Comparison of ENCODE assay signal across 2 cellular contexts in the genomic region with DNA sequence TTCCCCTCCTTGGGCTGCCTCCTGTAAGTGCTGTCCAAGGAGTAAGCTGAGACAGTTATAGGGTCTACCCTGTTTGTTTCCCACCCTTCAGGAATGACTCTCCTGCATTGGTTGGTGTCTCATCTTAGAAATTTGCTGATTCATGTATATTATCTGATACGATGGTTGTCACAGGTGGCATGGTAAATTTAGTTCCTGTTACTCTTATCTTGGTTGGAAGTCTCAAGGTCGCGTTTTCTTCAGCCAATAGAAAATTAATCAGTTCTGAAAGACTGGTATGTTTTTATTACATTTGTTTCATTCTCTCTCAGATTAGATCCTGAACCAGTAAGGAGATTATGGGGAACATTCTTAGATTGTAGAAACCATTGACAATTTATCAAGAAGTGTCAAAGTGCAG.
TF ChIP-seq lines count a peak whose summit lies in the region.

No MANE protein-coding gene starts in this region.

TF ChIP-seq in HepG2, 621 proteins besides CTCF, POLR2A, EP300 and RAD21 (continues in another document):
- TF ChIP-seq SAFB2 (CRISPR knock-in tag; IDR thresholded peaks at IDR 0.05; ENCODE audit: borderline replicate concordance, low read depth) (no peak), ZNF326 (CRISPR knock-in tag; IDR thresholded peaks at IDR 0.05; ENCODE audit: borderline replicate concordance) (no peak), NFE2L2 (IDR thresholded peaks at IDR 0.05; ENCODE audit: low read length) (peak; percentile 37; the same call in 1 of the 2 replicates), MEIS2 (CRISPR knock-in tag; IDR thresholded peaks at IDR 0.05) (no peak), MAFF (IDR thresholded peaks at IDR 0.05; ENCODE audit: low read depth, low read length) (peak; percentile 88), MAFK (conservative IDR thresholded peaks at IDR 0.05 in 1 of 2, IDR thresholded peaks at IDR 0.05 in 1 of 2; ENCODE audit: low read length in 2 of 2) (peak; percentile 92)
- TF ChIP-seq, protein P1, sequence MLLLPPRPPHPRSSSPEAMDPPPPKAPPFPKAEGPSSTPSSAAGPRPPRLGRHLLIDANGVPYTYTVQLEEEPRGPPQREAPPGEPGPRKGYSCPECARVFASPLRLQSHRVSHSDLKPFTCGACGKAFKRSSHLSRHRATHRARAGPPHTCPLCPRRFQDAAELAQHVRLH (CRISPR knock-in tag; IDR thresholded peaks at IDR 0.05; ENCODE audit: borderline replicate concordance, low read depth) = no peak
- TF ChIP-seq, protein P2, sequence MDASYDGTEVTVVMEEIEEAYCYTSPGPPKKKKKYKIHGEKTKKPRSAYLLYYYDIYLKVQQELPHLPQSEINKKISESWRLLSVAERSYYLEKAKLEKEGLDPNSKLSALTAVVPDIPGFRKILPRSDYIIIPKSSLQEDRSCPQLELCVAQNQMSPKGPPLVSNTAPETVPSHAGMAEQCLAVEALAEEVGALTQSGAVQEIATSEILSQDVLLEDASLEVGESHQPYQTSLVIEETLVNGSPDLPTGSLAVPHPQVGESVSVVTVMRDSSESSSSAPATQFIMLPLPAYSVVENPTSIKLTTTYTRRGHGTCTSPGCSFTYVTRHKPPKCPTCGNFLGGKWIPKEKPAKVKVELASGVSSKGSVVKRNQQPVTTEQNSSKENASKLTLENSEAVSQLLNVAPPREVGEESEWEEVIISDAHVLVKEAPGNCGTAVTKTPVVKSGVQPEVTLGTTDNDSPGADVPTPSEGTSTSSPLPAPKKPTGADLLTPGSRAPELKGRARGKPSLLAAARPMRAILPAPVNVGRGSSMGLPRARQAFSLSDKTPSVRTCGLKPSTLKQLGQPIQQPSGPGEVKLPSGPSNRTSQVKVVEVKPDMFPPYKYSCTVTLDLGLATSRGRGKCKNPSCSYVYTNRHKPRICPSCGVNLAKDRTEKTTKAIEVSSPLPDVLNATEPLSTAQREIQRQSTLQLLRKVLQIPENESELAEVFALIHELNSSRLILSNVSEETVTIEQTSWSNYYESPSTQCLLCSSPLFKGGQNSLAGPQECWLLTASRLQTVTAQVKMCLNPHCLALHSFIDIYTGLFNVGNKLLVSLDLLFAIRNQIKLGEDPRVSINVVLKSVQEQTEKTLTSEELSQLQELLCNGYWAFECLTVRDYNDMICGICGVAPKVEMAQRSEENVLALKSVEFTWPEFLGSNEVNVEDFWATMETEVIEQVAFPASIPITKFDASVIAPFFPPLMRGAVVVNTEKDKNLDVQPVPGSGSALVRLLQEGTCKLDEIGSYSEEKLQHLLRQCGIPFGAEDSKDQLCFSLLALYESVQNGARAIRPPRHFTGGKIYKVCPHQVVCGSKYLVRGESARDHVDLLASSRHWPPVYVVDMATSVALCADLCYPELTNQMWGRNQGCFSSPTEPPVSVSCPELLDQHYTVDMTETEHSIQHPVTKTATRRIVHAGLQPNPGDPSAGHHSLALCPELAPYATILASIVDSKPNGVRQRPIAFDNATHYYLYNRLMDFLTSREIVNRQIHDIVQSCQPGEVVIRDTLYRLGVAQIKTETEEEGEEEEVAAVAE (CRISPR knock-in tag; IDR thresholded peaks at IDR 0.05; ENCODE audit: borderline replicate concordance) = no peak
- TF ChIP-seq, protein P3, sequence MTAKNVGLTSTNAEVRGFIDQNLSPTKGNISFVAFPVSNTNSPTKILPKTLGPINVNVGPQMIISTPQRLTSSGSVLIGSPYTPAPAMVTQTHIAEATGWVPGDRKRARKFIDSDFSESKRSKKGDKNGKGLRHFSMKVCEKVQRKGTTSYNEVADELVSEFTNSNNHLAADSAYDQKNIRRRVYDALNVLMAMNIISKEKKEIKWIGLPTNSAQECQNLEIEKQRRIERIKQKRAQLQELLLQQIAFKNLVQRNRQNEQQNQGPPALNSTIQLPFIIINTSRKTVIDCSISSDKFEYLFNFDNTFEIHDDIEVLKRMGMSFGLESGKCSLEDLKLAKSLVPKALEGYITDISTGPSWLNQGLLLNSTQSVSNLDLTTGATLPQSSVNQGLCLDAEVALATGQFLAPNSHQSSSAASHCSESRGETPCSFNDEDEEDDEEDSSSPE (CRISPR knock-in tag; IDR thresholded peaks at IDR 0.05) = no peak

TF ChIP-seq in WTC11, 78 proteins besides CTCF, POLR2A, EP300 and RAD21:
- TF ChIP-seq, protein P4, sequence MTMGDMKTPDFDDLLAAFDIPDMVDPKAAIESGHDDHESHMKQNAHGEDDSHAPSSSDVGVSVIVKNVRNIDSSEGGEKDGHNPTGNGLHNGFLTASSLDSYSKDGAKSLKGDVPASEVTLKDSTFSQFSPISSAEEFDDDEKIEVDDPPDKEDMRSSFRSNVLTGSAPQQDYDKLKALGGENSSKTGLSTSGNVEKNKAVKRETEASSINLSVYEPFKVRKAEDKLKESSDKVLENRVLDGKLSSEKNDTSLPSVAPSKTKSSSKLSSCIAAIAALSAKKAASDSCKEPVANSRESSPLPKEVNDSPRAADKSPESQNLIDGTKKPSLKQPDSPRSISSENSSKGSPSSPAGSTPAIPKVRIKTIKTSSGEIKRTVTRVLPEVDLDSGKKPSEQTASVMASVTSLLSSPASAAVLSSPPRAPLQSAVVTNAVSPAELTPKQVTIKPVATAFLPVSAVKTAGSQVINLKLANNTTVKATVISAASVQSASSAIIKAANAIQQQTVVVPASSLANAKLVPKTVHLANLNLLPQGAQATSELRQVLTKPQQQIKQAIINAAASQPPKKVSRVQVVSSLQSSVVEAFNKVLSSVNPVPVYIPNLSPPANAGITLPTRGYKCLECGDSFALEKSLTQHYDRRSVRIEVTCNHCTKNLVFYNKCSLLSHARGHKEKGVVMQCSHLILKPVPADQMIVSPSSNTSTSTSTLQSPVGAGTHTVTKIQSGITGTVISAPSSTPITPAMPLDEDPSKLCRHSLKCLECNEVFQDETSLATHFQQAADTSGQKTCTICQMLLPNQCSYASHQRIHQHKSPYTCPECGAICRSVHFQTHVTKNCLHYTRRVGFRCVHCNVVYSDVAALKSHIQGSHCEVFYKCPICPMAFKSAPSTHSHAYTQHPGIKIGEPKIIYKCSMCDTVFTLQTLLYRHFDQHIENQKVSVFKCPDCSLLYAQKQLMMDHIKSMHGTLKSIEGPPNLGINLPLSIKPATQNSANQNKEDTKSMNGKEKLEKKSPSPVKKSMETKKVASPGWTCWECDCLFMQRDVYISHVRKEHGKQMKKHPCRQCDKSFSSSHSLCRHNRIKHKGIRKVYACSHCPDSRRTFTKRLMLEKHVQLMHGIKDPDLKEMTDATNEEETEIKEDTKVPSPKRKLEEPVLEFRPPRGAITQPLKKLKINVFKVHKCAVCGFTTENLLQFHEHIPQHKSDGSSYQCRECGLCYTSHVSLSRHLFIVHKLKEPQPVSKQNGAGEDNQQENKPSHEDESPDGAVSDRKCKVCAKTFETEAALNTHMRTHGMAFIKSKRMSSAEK (CRISPR knock-in tag; IDR thresholded peaks at IDR 0.05; ENCODE audit: borderline replicate concordance) = no peak
- TF ChIP-seq, protein P5, sequence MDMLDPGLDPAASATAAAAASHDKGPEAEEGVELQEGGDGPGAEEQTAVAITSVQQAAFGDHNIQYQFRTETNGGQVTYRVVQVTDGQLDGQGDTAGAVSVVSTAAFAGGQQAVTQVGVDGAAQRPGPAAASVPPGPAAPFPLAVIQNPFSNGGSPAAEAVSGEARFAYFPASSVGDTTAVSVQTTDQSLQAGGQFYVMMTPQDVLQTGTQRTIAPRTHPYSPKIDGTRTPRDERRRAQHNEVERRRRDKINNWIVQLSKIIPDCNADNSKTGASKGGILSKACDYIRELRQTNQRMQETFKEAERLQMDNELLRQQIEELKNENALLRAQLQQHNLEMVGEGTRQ (CRISPR knock-in tag; IDR thresholded peaks at IDR 0.05) = no peak
- TF ChIP-seq, protein P6, sequence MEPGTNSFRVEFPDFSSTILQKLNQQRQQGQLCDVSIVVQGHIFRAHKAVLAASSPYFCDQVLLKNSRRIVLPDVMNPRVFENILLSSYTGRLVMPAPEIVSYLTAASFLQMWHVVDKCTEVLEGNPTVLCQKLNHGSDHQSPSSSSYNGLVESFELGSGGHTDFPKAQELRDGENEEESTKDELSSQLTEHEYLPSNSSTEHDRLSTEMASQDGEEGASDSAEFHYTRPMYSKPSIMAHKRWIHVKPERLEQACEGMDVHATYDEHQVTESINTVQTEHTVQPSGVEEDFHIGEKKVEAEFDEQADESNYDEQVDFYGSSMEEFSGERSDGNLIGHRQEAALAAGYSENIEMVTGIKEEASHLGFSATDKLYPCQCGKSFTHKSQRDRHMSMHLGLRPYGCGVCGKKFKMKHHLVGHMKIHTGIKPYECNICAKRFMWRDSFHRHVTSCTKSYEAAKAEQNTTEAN (CRISPR knock-in tag; IDR thresholded peaks at IDR 0.05) = no peak
- TF ChIP-seq TEAD4 (CRISPR knock-in tag; IDR thresholded peaks at IDR 0.05) (no peak), RELA (CRISPR knock-in tag; IDR thresholded peaks at IDR 0.05; ENCODE audit: borderline replicate concordance) (no peak), FOXJ3 (CRISPR knock-in tag; IDR thresholded peaks at IDR 0.05; ENCODE audit: borderline replicate concordance) (no peak), ELF4 (CRISPR knock-in tag; IDR thresholded peaks at IDR 0.05; ENCODE audit: low read depth) (no peak), TEAD1 (CRISPR knock-in tag; IDR thresholded peaks at IDR 0.05) (no peak), NR2C2 (CRISPR knock-in tag; IDR thresholded peaks at IDR 0.05) (no peak), ZNF232 (CRISPR knock-in tag; IDR thresholded peaks at IDR 0.05) (no peak), SMAD4 (CRISPR knock-in tag; IDR thresholded peaks at IDR 0.05) (no peak), ZNF416 (CRISPR knock-in tag; IDR thresholded peaks at IDR 0.05) (no peak), KAT7 (CRISPR knock-in tag; IDR thresholded peaks at IDR 0.05; ENCODE audit: borderline replicate concordance) (no peak), TCF7 (CRISPR knock-in tag; IDR thresholded peaks at IDR 0.05; ENCODE audit: low read depth) (no peak), ZNF423 (CRISPR knock-in tag; IDR thresholded peaks at IDR 0.05) (no peak)
- TF ChIP-seq, protein P7, sequence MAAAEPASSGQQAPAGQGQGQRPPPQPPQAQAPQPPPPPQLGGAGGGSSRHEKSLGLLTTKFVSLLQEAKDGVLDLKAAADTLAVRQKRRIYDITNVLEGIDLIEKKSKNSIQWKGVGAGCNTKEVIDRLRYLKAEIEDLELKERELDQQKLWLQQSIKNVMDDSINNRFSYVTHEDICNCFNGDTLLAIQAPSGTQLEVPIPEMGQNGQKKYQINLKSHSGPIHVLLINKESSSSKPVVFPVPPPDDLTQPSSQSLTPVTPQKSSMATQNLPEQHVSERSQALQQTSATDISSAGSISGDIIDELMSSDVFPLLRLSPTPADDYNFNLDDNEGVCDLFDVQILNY (CRISPR knock-in tag; IDR thresholded peaks at IDR 0.05) = no peak
- TF ChIP-seq, protein P8, sequence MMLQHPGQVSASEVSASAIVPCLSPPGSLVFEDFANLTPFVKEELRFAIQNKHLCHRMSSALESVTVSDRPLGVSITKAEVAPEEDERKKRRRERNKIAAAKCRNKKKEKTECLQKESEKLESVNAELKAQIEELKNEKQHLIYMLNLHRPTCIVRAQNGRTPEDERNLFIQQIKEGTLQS (CRISPR knock-in tag; conservative IDR thresholded peaks at IDR 0.05) = no peak
- TF ChIP-seq, protein P9, sequence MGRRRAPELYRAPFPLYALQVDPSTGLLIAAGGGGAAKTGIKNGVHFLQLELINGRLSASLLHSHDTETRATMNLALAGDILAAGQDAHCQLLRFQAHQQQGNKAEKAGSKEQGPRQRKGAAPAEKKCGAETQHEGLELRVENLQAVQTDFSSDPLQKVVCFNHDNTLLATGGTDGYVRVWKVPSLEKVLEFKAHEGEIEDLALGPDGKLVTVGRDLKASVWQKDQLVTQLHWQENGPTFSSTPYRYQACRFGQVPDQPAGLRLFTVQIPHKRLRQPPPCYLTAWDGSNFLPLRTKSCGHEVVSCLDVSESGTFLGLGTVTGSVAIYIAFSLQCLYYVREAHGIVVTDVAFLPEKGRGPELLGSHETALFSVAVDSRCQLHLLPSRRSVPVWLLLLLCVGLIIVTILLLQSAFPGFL (CRISPR knock-in tag; IDR thresholded peaks at IDR 0.05; ENCODE audit: borderline replicate concordance) = no peak
- TF ChIP-seq, protein P10, sequence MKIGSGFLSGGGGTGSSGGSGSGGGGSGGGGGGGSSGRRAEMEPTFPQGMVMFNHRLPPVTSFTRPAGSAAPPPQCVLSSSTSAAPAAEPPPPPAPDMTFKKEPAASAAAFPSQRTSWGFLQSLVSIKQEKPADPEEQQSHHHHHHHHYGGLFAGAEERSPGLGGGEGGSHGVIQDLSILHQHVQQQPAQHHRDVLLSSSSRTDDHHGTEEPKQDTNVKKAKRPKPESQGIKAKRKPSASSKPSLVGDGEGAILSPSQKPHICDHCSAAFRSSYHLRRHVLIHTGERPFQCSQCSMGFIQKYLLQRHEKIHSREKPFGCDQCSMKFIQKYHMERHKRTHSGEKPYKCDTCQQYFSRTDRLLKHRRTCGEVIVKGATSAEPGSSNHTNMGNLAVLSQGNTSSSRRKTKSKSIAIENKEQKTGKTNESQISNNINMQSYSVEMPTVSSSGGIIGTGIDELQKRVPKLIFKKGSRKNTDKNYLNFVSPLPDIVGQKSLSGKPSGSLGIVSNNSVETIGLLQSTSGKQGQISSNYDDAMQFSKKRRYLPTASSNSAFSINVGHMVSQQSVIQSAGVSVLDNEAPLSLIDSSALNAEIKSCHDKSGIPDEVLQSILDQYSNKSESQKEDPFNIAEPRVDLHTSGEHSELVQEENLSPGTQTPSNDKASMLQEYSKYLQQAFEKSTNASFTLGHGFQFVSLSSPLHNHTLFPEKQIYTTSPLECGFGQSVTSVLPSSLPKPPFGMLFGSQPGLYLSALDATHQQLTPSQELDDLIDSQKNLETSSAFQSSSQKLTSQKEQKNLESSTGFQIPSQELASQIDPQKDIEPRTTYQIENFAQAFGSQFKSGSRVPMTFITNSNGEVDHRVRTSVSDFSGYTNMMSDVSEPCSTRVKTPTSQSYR (CRISPR knock-in tag; IDR thresholded peaks at IDR 0.05) = no peak
- TF ChIP-seq, protein P11, sequence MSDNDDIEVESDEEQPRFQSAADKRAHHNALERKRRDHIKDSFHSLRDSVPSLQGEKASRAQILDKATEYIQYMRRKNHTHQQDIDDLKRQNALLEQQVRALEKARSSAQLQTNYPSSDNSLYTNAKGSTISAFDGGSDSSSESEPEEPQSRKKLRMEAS (CRISPR knock-in tag; IDR thresholded peaks at IDR 0.05) = no peak
